ENCODE assay signal across 29 cellular contexts in the genomic region with DNA sequence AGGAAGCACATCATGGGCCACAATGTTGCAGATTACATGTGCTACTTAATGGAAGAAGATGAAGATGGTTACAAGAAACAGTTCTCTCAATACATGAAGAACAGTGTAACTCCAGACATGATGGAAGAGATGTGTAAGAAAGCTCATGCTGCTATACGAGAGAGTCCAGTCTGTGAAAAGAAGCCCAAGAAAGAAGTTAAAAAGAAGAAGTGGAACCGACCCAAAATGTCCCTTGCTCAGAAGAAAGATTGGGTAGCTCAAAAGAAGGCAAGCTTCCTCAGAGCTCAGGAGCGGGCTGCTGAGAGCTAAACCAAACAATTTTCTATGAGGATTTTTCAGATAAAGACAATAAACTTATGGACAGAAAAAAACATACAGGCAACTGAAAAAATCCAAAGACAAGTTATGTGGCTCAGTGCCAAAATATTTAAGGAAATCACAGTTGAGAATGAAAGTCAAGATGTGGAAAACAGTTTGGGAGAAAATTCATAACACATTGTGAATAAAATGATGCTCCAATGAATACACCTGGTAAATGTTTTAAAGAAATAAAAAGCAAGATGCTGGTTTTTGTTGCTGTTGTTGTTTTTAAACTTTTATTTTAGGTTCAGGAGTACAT. TPM values are rescaled to one million over a fixed set of nuclear protein-coding genes. Genes with fewer than 3 reads are reported as not detected.
DNase-seq lines count a peak whose midpoint lies in the region; ATAC-seq, FAIRE-seq and TF ChIP-seq lines count a peak whose summit lies in the region.
"Had no signal": no experiment of that assay in that cellular context is flagged by ENCODE, and none has a peak within 500 bp of the region (broad histone marks: within the 10 kb centered on the region; RNA-seq: fewer than 3 reads in every experiment).

No MANE protein-coding gene starts in this region.

- ATAC-seq in CD4-positive, CD25-positive, alpha-beta regulatory T cell (ENCODE audit: low read depth in 2 of 2), result no peak
- ATAC-seq in T-helper 17 cell (no peak), GM21526 (IDR thresholded peaks at IDR 0.05; ENCODE audit: low FRiP score, unreplicated experiment) (no peak)
- ATAC-seq in naive thymus-derived CD4-positive, alpha-beta T cell, result no peak
- ATAC-seq: activated T-cell treated with anti-CD3 and anti-CD28 coated beads, Interleukin-2, amount 50 U/mL, for 72 hours had no signal

- no peaks in the 10 kb centered on the region for H3K36me3 ChIP-seq in CD4-positive, CD25-positive, alpha-beta regulatory T cell (ENCODE audit: control insufficient read depth, insufficient read depth, low read length)
- peaks cover 0 to 5% (median 0%) of the 10 kb centered on the region in 3 experiments for H3K36me3 ChIP-seq in naive thymus-derived CD4-positive, alpha-beta T cell (ENCODE audit: control insufficient read depth in 2 of 3, insufficient read depth in 3 of 3, low read length in 3 of 3)
- H3K36me3 ChIP-seq in testis (ENCODE audit: low read depth, missing control alignments), result no peaks in the 10 kb centered on the region
- H3K36me3 ChIP-seq: breast epithelium, HAP-1, left ventricle myocardium inferior, suprapubic skin had no signal

- no peak for DNase-seq in CD4-positive, CD25-positive, alpha-beta regulatory T cell
- DNase-seq in GM12892 (ENCODE audit: insufficient read length) (no peak), T-helper 17 cell (no peak), testis (no peak), NCI-H146 treated with DMSO at 0.1 percent for 48 hours (lab: John Stamatoyannopoulos, UW; ENCODE audit: unreplicated experiment) (no peak)
- DNase-seq in naive thymus-derived CD4-positive, alpha-beta T cell, result no peak
- DNase-seq: activated naive CD4-positive, alpha-beta T cell; activated T-cell treated with anti-CD3 and anti-CD28 coated beads, Interleukin-2, amount 50 U/mL, for 72 hours; amygdala; CD4-positive, alpha-beta memory T cell; effector CD4-positive, alpha-beta T cell; glutamatergic neuron; left ventricle myocardium inferior; NCI-H1436 treated with DMSO at 0.1 percent for 48 hours; NCI-H2107; NCI-H82; Right ventricle myocardium superior; small intestine; stimulated activated CD4-positive, alpha-beta T cell treated with anti-CD3 and anti-CD28 coated beads, Interleukin-1b, Interleukin-23, amount 100 ng/mL, for 48 hours; stimulated activated CD8-positive, alpha-beta memory T cell treated with anti-CD3 and anti-CD28 coated beads, Interleukin-4, amount 100 ng/mL, for 48 hours; WERI-Rb-1 had no signal

- no peak for TF ChIP-seq POLR2A in GM12892 (IDR thresholded peaks at IDR 0.05; ENCODE audit: low read depth, low read length)
- TF ChIP-seq POLR2A in testis (IDR thresholded peaks at IDR 0.05), result no peak

- no peaks in the 10 kb centered on the region for H3K9me3 ChIP-seq in CD4-positive, CD25-positive, alpha-beta regulatory T cell (ENCODE audit: control insufficient read depth in 2 of 2, low read length in 2 of 2)
- H3K9me3 ChIP-seq in T-helper 17 cell (ENCODE audit: control insufficient read depth, low read length, poor library complexity, severe bottlenecking) (no peaks in the 10 kb centered on the region), testis (no peaks in the 10 kb centered on the region)
- no peaks in the 10 kb centered on the region for H3K9me3 ChIP-seq in naive thymus-derived CD4-positive, alpha-beta T cell (ENCODE audit: control insufficient read depth in 2 of 3, low read length in 3 of 3)
- H3K9me3 ChIP-seq: breast epithelium, HAP-1, left ventricle myocardium inferior, suprapubic skin had no signal

- no peaks in the 10 kb centered on the region for H3K27me3 Mint-ChIP-seq in CD4-positive, CD25-positive, alpha-beta regulatory T cell
- H3K27me3 Mint-ChIP-seq in T-helper 17 cell, result no peaks in the 10 kb centered on the region
- H3K27me3 Mint-ChIP-seq in naive thymus-derived CD4-positive, alpha-beta T cell, result peaks cover 0 to 3% (median 0%) of the 10 kb centered on the region in 5 donors
- H3K27me3 Mint-ChIP-seq: CD4-positive, alpha-beta memory T cell had no signal

- POLR2A ChIA-PET in naive thymus-derived CD4-positive, alpha-beta T cell (lab: Charles Lee), result interaction anchor here (0.9 to 1.6 kb wide), 2 partner anchors 9 to 14 kb away, joined by 3 read pairs; no protein-coding TSS in a partner anchor

- H3K27me3 ChIP-seq in CD4-positive, CD25-positive, alpha-beta regulatory T cell (ENCODE audit: control insufficient read depth, insufficient read depth, low read length), result peaks cover 2% of the 10 kb centered on the region
- no peaks in the 10 kb centered on the region for H3K27me3 ChIP-seq in naive thymus-derived CD4-positive, alpha-beta T cell (ENCODE audit: control insufficient read depth in 2 of 2, insufficient read depth in 2 of 2, low read length in 2 of 2)
- H3K27me3 ChIP-seq in testis, result no peaks in the 10 kb centered on the region
- H3K27me3 ChIP-seq: breast epithelium, suprapubic skin had no signal

- intact Hi-C loops in naive thymus-derived CD4-positive, alpha-beta T cell (cut with micrococcal nuclease), result loop anchor here in 1 of 2 donors (5.0 to 10.0 kb wide), 6 partner anchors 302 to 1938 kb away; a partner anchor contains a TSS
- intact Hi-C loops in testis (cut with DNase I; ENCODE audit: low total_unique reads), result no loop called here

- H3K36me3 Mint-ChIP-seq in CD4-positive, CD25-positive, alpha-beta regulatory T cell, result no peaks in the 10 kb centered on the region
- peaks cover 2% of the 10 kb centered on the region for H3K36me3 Mint-ChIP-seq in T-helper 17 cell (ENCODE audit: low read depth)
- H3K36me3 Mint-ChIP-seq in naive thymus-derived CD4-positive, alpha-beta T cell, result peaks cover 0 to 3% (median 0%) of the 10 kb centered on the region in 5 donors

- peaks cover 26% of the 10 kb centered on the region for H3K4me1 ChIP-seq in CD4-positive, CD25-positive, alpha-beta regulatory T cell (ENCODE audit: control insufficient read depth, insufficient read depth, low read length, poor library complexity, severe bottlenecking)
- peaks cover 26% of the 10 kb centered on the region in 2 donors for H3K4me1 ChIP-seq in naive thymus-derived CD4-positive, alpha-beta T cell (ENCODE audit: control insufficient read depth in 2 of 2, insufficient read depth in 2 of 2, low read length in 2 of 2)
- H3K4me1 ChIP-seq in testis, result no peaks in the 10 kb centered on the region

- no peak overlapping the region for H3K27ac ChIP-seq in CD4-positive, CD25-positive, alpha-beta regulatory T cell (ENCODE audit: insufficient read depth, low read length, poor library complexity, severe bottlenecking)
- no peak overlapping the region for H3K27ac ChIP-seq in naive thymus-derived CD4-positive, alpha-beta T cell (ENCODE audit: low read depth, low read length)
- no peak overlapping the region for H3K27ac ChIP-seq in testis
- H3K27ac ChIP-seq: breast epithelium, epithelial cell of prostate, left ventricle myocardium inferior, PC-9, suprapubic skin, WERI-Rb-1 had no signal

- CTCF ChIA-PET in naive thymus-derived CD4-positive, alpha-beta T cell (lab: Charles Lee), result no interaction called here

- TF ChIP-seq CTCF in testis (IDR thresholded peaks at IDR 0.05), result no peak

- H3K4me1 Mint-ChIP-seq in CD4-positive, CD25-positive, alpha-beta regulatory T cell, result peaks cover 16 to 47% (median 23%) of the 10 kb centered on the region in 4 donors
- H3K4me1 Mint-ChIP-seq in T-helper 17 cell, result peaks cover 28% of the 10 kb centered on the region
- peaks cover 17 to 57% (median 43%) of the 10 kb centered on the region in 7 donors for H3K4me1 Mint-ChIP-seq in naive thymus-derived CD4-positive, alpha-beta T cell

- no peaks in the 10 kb centered on the region for H3K9me3 Mint-ChIP-seq in CD4-positive, CD25-positive, alpha-beta regulatory T cell
- peaks cover 0 to 2% (median 0%) of the 10 kb centered on the region in 11 donors for H3K9me3 Mint-ChIP-seq in naive thymus-derived CD4-positive, alpha-beta T cell
- H3K9me3 Mint-ChIP-seq: activated T-cell treated with anti-CD3 and anti-CD28 coated beads, Interleukin-2, amount 50 U/mL, for 72 hours; CD4-positive, alpha-beta memory T cell; nephron had no signal

- peak overlapping the region in 2 of 3 donors; percentile 20 to 91 for H3K27ac Mint-ChIP-seq in CD4-positive, CD25-positive, alpha-beta regulatory T cell
- H3K27ac Mint-ChIP-seq in T-helper 17 cell, result peak overlapping the region; percentile 95
- H3K27ac Mint-ChIP-seq in naive thymus-derived CD4-positive, alpha-beta T cell, result peak overlapping the region in 8 of 9 donors; percentile 47 to 97 (median 92)
- H3K27ac Mint-ChIP-seq: activated T-cell treated with anti-CD3 and anti-CD28 coated beads, Interleukin-2, amount 50 U/mL, for 72 hours had no signal

- peak overlapping the region in 2 of 4 donors; percentile 55 to 88 for H3K4me3 Mint-ChIP-seq in CD4-positive, CD25-positive, alpha-beta regulatory T cell
- H3K4me3 Mint-ChIP-seq in T-helper 17 cell, result no peak overlapping the region
- H3K4me3 Mint-ChIP-seq in naive thymus-derived CD4-positive, alpha-beta T cell, result peak overlapping the region in 8 of 10 donors; percentile 0 to 70 (median 21)
- H3K4me3 Mint-ChIP-seq: activated T-cell treated with anti-CD3 and anti-CD28 coated beads, Interleukin-2, amount 50 U/mL, for 72 hours had no signal

- peak; percentile 62 for FAIRE-seq in GM12892 (lab: Jason Lieb, UNC)
- FAIRE-seq: islet of Langerhans, small intestine had no signal

- 64 to 74% methylated on average over 3 of the region's 3 CpGs for WGBS in testis, 2 donors

- no peak overlapping the region for H3K4me3 ChIP-seq in CD4-positive, CD25-positive, alpha-beta regulatory T cell (ENCODE audit: low read depth, low read length)
- H3K4me3 ChIP-seq in naive thymus-derived CD4-positive, alpha-beta T cell (ENCODE audit: low read length), result no peak overlapping the region
- H3K4me3 ChIP-seq in testis, result no peak overlapping the region
- H3K4me3 ChIP-seq: breast epithelium, HAP-1, left ventricle myocardium inferior, PC-9, suprapubic skin had no signal

RNA-seq across cellular contexts. Expression of a gene that starts 2.8 kb away (rescaled TPM):
- 139 TPM for total RNA-seq in CD4-positive, CD25-positive, alpha-beta regulatory T cell
- 10 to 100 TPM; 46.9 to 55.6 (median 51.2) TPM for polyA plus RNA-seq in CD4-positive, CD25-positive, alpha-beta regulatory T cell
- 19.8 TPM for polyA plus RNA-seq in GM12892 (2012; ENCODE audit: missing spikeins)
- total RNA-seq in T-helper 17 cell (100 to 1,000 TPM; 126 to 136 TPM), testis (10 to 100 TPM; 70.5 to 73.8 TPM)
- total RNA-seq in naive thymus-derived CD4-positive, alpha-beta T cell, result 100 to 1,000 TPM in 2 of 5 experiments, 10 to 100 TPM in 3; 63.5 to 117 (median 85.2) TPM
- polyA plus RNA-seq in naive thymus-derived CD4-positive, alpha-beta T cell, result 10 to 100 TPM; 53.9 to 78.5 TPM
- polyA plus RNA-seq in testis (ENCODE audit: insufficient read depth, low read depth, low replicate concordance), result 21.6 TPM
